Comparison of ENCODE assay signal across 9 cellular contexts in the genomic region with DNA sequence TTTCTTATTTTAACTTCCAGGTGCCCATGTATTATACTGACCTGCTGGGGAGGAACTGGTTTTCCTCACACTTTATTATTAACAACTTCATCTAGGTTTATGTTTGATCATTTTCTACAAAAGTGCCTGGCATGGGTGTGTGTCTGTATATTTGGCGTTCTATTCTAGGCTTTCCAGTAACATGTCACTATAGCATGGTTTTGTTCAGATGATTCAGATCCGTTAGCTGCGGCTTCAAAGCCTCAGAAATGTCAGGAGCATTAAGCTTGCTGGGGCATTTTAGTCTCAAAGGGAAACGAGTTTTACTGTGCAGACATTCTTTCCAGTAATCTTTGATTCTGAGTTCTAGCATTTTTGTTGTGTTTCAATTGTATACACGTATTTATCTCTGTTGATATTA. TPM values are rescaled to one million over a fixed set of nuclear protein-coding genes. Genes with fewer than 3 reads are reported as not detected.
A peak's percentile ranks its signal among the peaks of the same experiment; 100 is the strongest.
DNase-seq lines count a peak whose midpoint lies in the region; ATAC-seq, FAIRE-seq and TF ChIP-seq lines count a peak whose summit lies in the region.
"Had no signal": no experiment of that assay in that cellular context is flagged by ENCODE, and none has a peak within 500 bp of the region (broad histone marks: within the 10 kb centered on the region; RNA-seq: fewer than 3 reads in every experiment).

No MANE protein-coding gene starts in this region.

- TF ChIP-seq CTCF in MM.1S (IDR thresholded peaks at IDR 0.05; ENCODE audit: low read length) = no peak

- no peaks in the 10 kb centered on the region for H3K36me3 ChIP-seq in MM.1S (replicated peaks; ENCODE audit: insufficient read depth, low read length)

- FAIRE-seq in H54 (lab: Jason Lieb, UNC) = peak; percentile 75

- H3K79me2 ChIP-seq in MM.1S (ENCODE audit: low read length) = peaks cover 21% of the 10 kb centered on the region; the same call in 1 of the 2 replicates

- no peaks in the 10 kb centered on the region for H3K9me2 ChIP-seq in MM.1S (replicated peaks; ENCODE audit: insufficient read depth, low read length)

- no peaks in the 10 kb centered on the region for H3K27me3 ChIP-seq in MM.1S (replicated peaks; ENCODE audit: insufficient read depth, low read length)

- no peak overlapping the region for H3K9ac ChIP-seq in MM.1S (ENCODE audit: low read length)

- peak overlapping the region; percentile 90 for H3K27ac Mint-ChIP-seq in activated naive CD8-positive, alpha-beta T cell treated with anti-CD3 and anti-CD28 coated beads, Interleukin-2, amount 50 U/mL, for 24 hours
- H3K27ac Mint-ChIP-seq in memory B cell = peak overlapping the region; percentile 94

- peak; percentile 28 for DNase-seq in A172 (ENCODE audit: low spot score)
- DNase-seq in H54 (ENCODE audit: insufficient read length, low spot score) = peak; percentile 71
- DNase-seq in activated naive CD8-positive, alpha-beta T cell treated with anti-CD3 and anti-CD28 coated beads, Interleukin-2, amount 50 U/mL, for 24 hours = no peak
- no peak for DNase-seq in memory B cell (ENCODE audit: low spot score in 2 of 2)
- DNase-seq in amygdala (lab: John Stamatoyannopoulos, UW) = no peak
- DNase-seq in MM.1S = no peak
- no peak for DNase-seq in cerebellar nuclear complex (lab: John Stamatoyannopoulos, UW)
- DNase-seq in LoVo (ENCODE audit: low spot score) = no peak

- H3K4me3 Mint-ChIP-seq in activated naive CD8-positive, alpha-beta T cell treated with anti-CD3 and anti-CD28 coated beads, Interleukin-2, amount 50 U/mL, for 24 hours = peak overlapping the region; percentile 87
- peak overlapping the region; percentile 60 for H3K4me3 Mint-ChIP-seq in memory B cell

- H3K36me3 Mint-ChIP-seq in activated naive CD8-positive, alpha-beta T cell treated with anti-CD3 and anti-CD28 coated beads, Interleukin-2, amount 50 U/mL, for 24 hours (ENCODE audit: low read depth) = peaks cover 3% of the 10 kb centered on the region
- peaks cover 6% of the 10 kb centered on the region for H3K36me3 Mint-ChIP-seq in memory B cell

- no peak overlapping the region for H3K4me3 ChIP-seq in MM.1S (ENCODE audit: low read length)

- H3K9me3 Mint-ChIP-seq in activated naive CD8-positive, alpha-beta T cell treated with anti-CD3 and anti-CD28 coated beads, Interleukin-2, amount 50 U/mL, for 24 hours = no peaks in the 10 kb centered on the region
- H3K9me3 Mint-ChIP-seq in memory B cell = no peaks in the 10 kb centered on the region

- no peak overlapping the region for H3K27ac ChIP-seq in MM.1S (ENCODE audit: low read length)

- no peak overlapping the region for H3K4me2 ChIP-seq in MM.1S (ENCODE audit: low read depth, low read length)

- no peak overlapping the region for H2AFZ ChIP-seq in MM.1S (ENCODE audit: low read length)

- no peaks in the 10 kb centered on the region for H3K4me1 ChIP-seq in MM.1S (ENCODE audit: low read length)

- no peaks in the 10 kb centered on the region for H3K9me3 ChIP-seq in MM.1S (replicated peaks; ENCODE audit: insufficient read depth, low read length)

- no peaks in the 10 kb centered on the region for H3F3A ChIP-seq in MM.1S (ENCODE audit: insufficient read depth, low read length)

- H4K20me1 ChIP-seq in MM.1S (ENCODE audit: insufficient read depth, low read length) = no peaks in the 10 kb centered on the region

- peak; percentile 44 for ATAC-seq in activated naive CD8-positive, alpha-beta T cell treated with anti-CD3 and anti-CD28 coated beads, Interleukin-2, amount 50 U/mL, for 24 hours
- no peak for ATAC-seq in memory B cell (ENCODE audit: low read depth)
- ATAC-seq: sciatic nerve had no signal

- no peaks in the 10 kb centered on the region for H3K27me3 Mint-ChIP-seq in activated naive CD8-positive, alpha-beta T cell treated with anti-CD3 and anti-CD28 coated beads, Interleukin-2, amount 50 U/mL, for 24 hours
- H3K27me3 Mint-ChIP-seq in memory B cell = no peaks in the 10 kb centered on the region

- H3K4me1 Mint-ChIP-seq in activated naive CD8-positive, alpha-beta T cell treated with anti-CD3 and anti-CD28 coated beads, Interleukin-2, amount 50 U/mL, for 24 hours = peaks cover 65% of the 10 kb centered on the region
- H3K4me1 Mint-ChIP-seq in memory B cell = peaks cover 54% of the 10 kb centered on the region

- TF ChIP-seq POLR2A in H54 (IDR thresholded peaks at IDR 0.05; ENCODE audit: low read depth, low read length) = no peak

RNA-seq across cellular contexts. Expression of a gene that starts 2.3 kb away (rescaled TPM):
- 13.1 and 15.7 TPM in 2 replicates for total RNA-seq in A172 (2014; rRNA removed; shearing (Covaris generic))

Comparison
In these comparisons a context has a peak if more than half of its experiments do, and no peak if none do; other contexts are left out.
1. DNase-seq: peak in A172 (single experiment) and H54 (single experiment); none in activated naive CD8-positive, alpha-beta T cell treated with anti-CD3 and anti-CD28 coated beads, Interleukin-2, amount 50 U/mL, for 24 hours (single experiment), memory B cell (0 of 2), amygdala (0 of 56), MM.1S (single experiment), cerebellar nuclear complex (0 of 2) and LoVo (single experiment).